ENCODE assay signal across 2 cellular contexts in the genomic region with DNA sequence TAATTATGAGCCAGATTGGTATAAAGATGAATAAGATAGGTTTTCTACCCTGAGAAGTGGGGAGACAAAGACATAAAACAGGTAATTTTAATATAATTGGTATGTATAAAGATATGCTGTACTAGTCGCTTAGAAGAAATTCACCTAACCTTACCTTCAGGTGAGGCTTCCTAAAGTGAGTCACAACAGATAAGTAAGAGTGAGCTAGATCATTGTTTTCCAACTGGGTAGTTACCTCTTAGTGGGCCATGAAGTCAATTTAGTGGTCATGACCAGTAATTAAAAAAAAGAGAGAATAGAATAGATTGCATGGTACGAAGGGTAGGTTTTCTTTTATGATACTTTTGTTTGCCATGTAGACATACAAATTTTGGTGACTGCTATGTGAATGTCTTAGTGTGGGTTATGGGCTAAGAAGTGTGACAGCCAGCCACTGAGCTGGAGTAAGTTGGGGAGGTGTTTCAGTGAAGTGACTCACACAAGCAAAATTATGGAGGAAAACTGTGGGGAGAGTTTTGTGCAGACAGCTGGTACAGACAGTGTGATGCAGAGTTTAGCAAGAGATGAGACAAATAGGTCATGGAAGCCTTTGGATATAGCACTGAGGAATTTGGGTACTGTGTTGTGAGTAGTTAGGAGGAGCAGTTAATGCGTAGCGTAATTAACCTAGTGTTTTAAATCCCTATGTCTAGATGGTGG.
TF ChIP-seq lines count a peak whose summit lies in the region.

No MANE protein-coding gene starts in this region.

TF ChIP-seq in IMR-90, 13 proteins besides CTCF, POLR2A, EP300 and RAD21:
- peak; percentile 33; the same call in 1 of the 2 replicates for TF ChIP-seq CEBPB (IDR thresholded peaks at IDR 0.05; ENCODE audit: low read depth, low read length)
- TF ChIP-seq SMC3 (IDR thresholded peaks at IDR 0.05; ENCODE audit: low read depth, low read length): no peak
- no peak for TF ChIP-seq MAFK (IDR thresholded peaks at IDR 0.05; ENCODE audit: low read depth, low read length)

TF ChIP-seq in K562, 482 proteins besides CTCF, POLR2A, EP300 and RAD21:
- TF ChIP-seq, protein P1, sequence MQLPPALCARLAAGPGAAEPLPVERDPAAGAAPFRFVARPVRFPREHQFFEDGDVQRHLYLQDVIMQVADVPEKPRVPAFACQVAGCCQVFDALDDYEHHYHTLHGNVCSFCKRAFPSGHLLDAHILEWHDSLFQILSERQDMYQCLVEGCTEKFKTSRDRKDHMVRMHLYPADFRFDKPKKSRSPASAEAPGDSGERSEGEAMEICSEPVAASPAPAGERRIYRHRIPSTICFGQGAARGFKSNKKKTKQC (CRISPR knock-in tag; IDR thresholded peaks at IDR 0.05): no peak
- no peak for TF ChIP-seq CREBBP (IDR thresholded peaks at IDR 0.05; ENCODE audit: low read depth, low read length)
- TF ChIP-seq, protein P2, sequence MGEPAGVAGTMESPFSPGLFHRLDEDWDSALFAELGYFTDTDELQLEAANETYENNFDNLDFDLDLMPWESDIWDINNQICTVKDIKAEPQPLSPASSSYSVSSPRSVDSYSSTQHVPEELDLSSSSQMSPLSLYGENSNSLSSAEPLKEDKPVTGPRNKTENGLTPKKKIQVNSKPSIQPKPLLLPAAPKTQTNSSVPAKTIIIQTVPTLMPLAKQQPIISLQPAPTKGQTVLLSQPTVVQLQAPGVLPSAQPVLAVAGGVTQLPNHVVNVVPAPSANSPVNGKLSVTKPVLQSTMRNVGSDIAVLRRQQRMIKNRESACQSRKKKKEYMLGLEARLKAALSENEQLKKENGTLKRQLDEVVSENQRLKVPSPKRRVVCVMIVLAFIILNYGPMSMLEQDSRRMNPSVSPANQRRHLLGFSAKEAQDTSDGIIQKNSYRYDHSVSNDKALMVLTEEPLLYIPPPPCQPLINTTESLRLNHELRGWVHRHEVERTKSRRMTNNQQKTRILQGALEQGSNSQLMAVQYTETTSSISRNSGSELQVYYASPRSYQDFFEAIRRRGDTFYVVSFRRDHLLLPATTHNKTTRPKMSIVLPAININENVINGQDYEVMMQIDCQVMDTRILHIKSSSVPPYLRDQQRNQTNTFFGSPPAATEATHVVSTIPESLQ (CRISPR knock-in tag; IDR thresholded peaks at IDR 0.05): no peak
